Comparison of ENCODE assay signal across 19 cellular contexts in the genomic region with DNA sequence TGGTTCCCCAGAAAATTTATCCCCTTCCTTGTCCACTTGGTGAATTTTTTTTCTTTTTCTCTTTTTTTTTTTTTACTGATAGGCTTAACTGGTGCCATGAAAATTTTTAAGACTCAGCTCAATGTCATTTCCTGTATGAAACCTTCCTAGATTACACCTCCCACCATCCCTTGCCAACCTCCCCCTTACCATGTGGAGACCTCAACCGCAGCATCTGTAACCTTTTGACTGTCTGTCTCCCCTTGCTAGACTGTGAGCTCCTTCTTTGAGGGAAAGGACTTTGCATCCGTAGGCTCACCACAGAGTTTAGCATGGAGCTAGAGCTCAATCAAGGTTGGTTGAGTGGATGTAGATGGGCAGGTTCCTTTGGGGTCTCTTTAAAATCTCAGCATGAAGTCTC. TPM values are rescaled to one million over a fixed set of nuclear protein-coding genes. Genes with fewer than 3 reads are reported as not detected.
DNase-seq lines count a peak whose midpoint lies in the region; ATAC-seq and TF ChIP-seq lines count a peak whose summit lies in the region.
"Had no signal": no experiment of that assay in that cellular context is flagged by ENCODE, and none has a peak within 500 bp of the region (broad histone marks: within the 10 kb centered on the region; RNA-seq: fewer than 3 reads in every experiment).

No MANE protein-coding gene starts in this region.

- H3K27ac ChIP-seq in substantia nigra (ENCODE audit: low read depth, low read length, poor library complexity, severe bottlenecking) = no peak overlapping the region

- DNase-seq in activated CD4-positive, alpha-beta T cell treated with anti-CD3 and anti-CD28 coated beads for 48 hours = peak; percentile 4
- no peak for DNase-seq in activated CD4-positive, alpha-beta T cell treated with anti-CD3 and anti-CD28 coated beads, Interleukin-2, amount 10 ng/mL, durations not matched to agents 7 days and 5 days
- no peak for DNase-seq in activated naive CD8-positive, alpha-beta T cell treated with anti-CD3 and anti-CD28 coated beads, Interleukin-2, amount 50 U/mL, for 24 hours
- DNase-seq in activated naive CD8-positive, alpha-beta T cell treated with anti-CD3 and anti-CD28 coated beads for 36 hours = no peak
- DNase-seq in NCI-H226 (peak; percentile 10), HFFc6 (no peak), substantia nigra (lab: John Stamatoyannopoulos, UW) (no peak)
- no peak for DNase-seq in stimulated activated naive CD8-positive, alpha-beta T cell treated with anti-CD3 and anti-CD28 coated beads, Interleukin-15, amount 100 ng/mL, for 72 hours
- DNase-seq: 8988T; DMS79 treated with DMSO at 0.1 percent for 48 hours; GDM1; HCEC 1CT; NCI-H1694 treated with DMSO at 0.1 percent for 48 hours; NCI-H510A; NCI-H748 treated with DMSO at 0.1 percent for 48 hours; NK-92 treated with Interleukin-12 subunit alpha and Interleukin-12 subunit beta, amount 100 ng/mL, for 24 hours; Right ventricle myocardium superior had no signal

- no peaks in the 10 kb centered on the region for H3K36me3 Mint-ChIP-seq in activated CD4-positive, alpha-beta T cell treated with anti-CD3 and anti-CD28 coated beads, Interleukin-2, amount 10 ng/mL, durations not matched to agents 7 days and 5 days (ENCODE audit: low read depth)
- H3K36me3 Mint-ChIP-seq in activated naive CD8-positive, alpha-beta T cell treated with anti-CD3 and anti-CD28 coated beads, Interleukin-2, amount 50 U/mL, for 24 hours (ENCODE audit: low read depth) = no peaks in the 10 kb centered on the region
- no peaks in the 10 kb centered on the region for H3K36me3 Mint-ChIP-seq in activated naive CD8-positive, alpha-beta T cell treated with anti-CD3 and anti-CD28 coated beads for 36 hours
- H3K36me3 Mint-ChIP-seq in HFFc6 (ENCODE audit: low read depth) = no peaks in the 10 kb centered on the region
- H3K36me3 Mint-ChIP-seq: CD14-positive monocyte had no signal

- H3K27ac Mint-ChIP-seq in activated CD4-positive, alpha-beta T cell treated with anti-CD3 and anti-CD28 coated beads, Interleukin-2, amount 10 ng/mL, durations not matched to agents 7 days and 5 days = no peak overlapping the region
- H3K27ac Mint-ChIP-seq in activated naive CD8-positive, alpha-beta T cell treated with anti-CD3 and anti-CD28 coated beads, Interleukin-2, amount 50 U/mL, for 24 hours = no peak overlapping the region
- no peak overlapping the region for H3K27ac Mint-ChIP-seq in activated naive CD8-positive, alpha-beta T cell treated with anti-CD3 and anti-CD28 coated beads for 36 hours
- H3K27ac Mint-ChIP-seq in stimulated activated naive CD8-positive, alpha-beta T cell treated with anti-CD3 and anti-CD28 coated beads, Interleukin-15, amount 100 ng/mL, for 72 hours = no peak overlapping the region
- H3K27ac Mint-ChIP-seq in HFFc6 = no peak overlapping the region
- H3K27ac Mint-ChIP-seq: GM23338 had no signal

- peaks cover 47% of the 10 kb centered on the region for H3K27me3 Mint-ChIP-seq in activated CD4-positive, alpha-beta T cell treated with anti-CD3 and anti-CD28 coated beads, Interleukin-2, amount 10 ng/mL, durations not matched to agents 7 days and 5 days
- H3K27me3 Mint-ChIP-seq in activated naive CD8-positive, alpha-beta T cell treated with anti-CD3 and anti-CD28 coated beads, Interleukin-2, amount 50 U/mL, for 24 hours = peaks cover 28% of the 10 kb centered on the region
- H3K27me3 Mint-ChIP-seq in activated naive CD8-positive, alpha-beta T cell treated with anti-CD3 and anti-CD28 coated beads for 36 hours = peaks cover 22% of the 10 kb centered on the region
- peaks cover 41% of the 10 kb centered on the region for H3K27me3 Mint-ChIP-seq in stimulated activated naive CD8-positive, alpha-beta T cell treated with anti-CD3 and anti-CD28 coated beads, Interleukin-15, amount 100 ng/mL, for 72 hours
- peaks cover 3% of the 10 kb centered on the region for H3K27me3 Mint-ChIP-seq in HFFc6 (ENCODE audit: insufficient read depth)

- H3K4me3 Mint-ChIP-seq in activated CD4-positive, alpha-beta T cell treated with anti-CD3 and anti-CD28 coated beads, Interleukin-2, amount 10 ng/mL, durations not matched to agents 7 days and 5 days = no peak overlapping the region
- H3K4me3 Mint-ChIP-seq in activated naive CD8-positive, alpha-beta T cell treated with anti-CD3 and anti-CD28 coated beads, Interleukin-2, amount 50 U/mL, for 24 hours = no peak overlapping the region
- no peak overlapping the region for H3K4me3 Mint-ChIP-seq in activated naive CD8-positive, alpha-beta T cell treated with anti-CD3 and anti-CD28 coated beads for 36 hours
- H3K4me3 Mint-ChIP-seq in stimulated activated naive CD8-positive, alpha-beta T cell treated with anti-CD3 and anti-CD28 coated beads, Interleukin-15, amount 100 ng/mL, for 72 hours = no peak overlapping the region
- H3K4me3 Mint-ChIP-seq in HFFc6 = no peak overlapping the region
- H3K4me3 Mint-ChIP-seq: CD14-positive monocyte, GM23338 had no signal

- ATAC-seq in activated naive CD8-positive, alpha-beta T cell treated with anti-CD3 and anti-CD28 coated beads, Interleukin-2, amount 50 U/mL, for 24 hours = peak; percentile 59
- peak; percentile 74 for ATAC-seq in stimulated activated naive CD8-positive, alpha-beta T cell treated with anti-CD3 and anti-CD28 coated beads, Interleukin-15, amount 100 ng/mL, for 72 hours
- ATAC-seq: GM23338 had no signal

- H3K9me3 Mint-ChIP-seq in activated CD4-positive, alpha-beta T cell treated with anti-CD3 and anti-CD28 coated beads, Interleukin-2, amount 10 ng/mL, durations not matched to agents 7 days and 5 days = no peaks in the 10 kb centered on the region
- no peaks in the 10 kb centered on the region for H3K9me3 Mint-ChIP-seq in activated naive CD8-positive, alpha-beta T cell treated with anti-CD3 and anti-CD28 coated beads, Interleukin-2, amount 50 U/mL, for 24 hours
- H3K9me3 Mint-ChIP-seq in activated naive CD8-positive, alpha-beta T cell treated with anti-CD3 and anti-CD28 coated beads for 36 hours = no peaks in the 10 kb centered on the region
- no peaks in the 10 kb centered on the region for H3K9me3 Mint-ChIP-seq in stimulated activated naive CD8-positive, alpha-beta T cell treated with anti-CD3 and anti-CD28 coated beads, Interleukin-15, amount 100 ng/mL, for 72 hours
- no peaks in the 10 kb centered on the region for H3K9me3 Mint-ChIP-seq in HFFc6
- H3K9me3 Mint-ChIP-seq: GM23338 had no signal

- POLR2A ChIA-PET in activated CD4-positive, alpha-beta T cell treated with anti-CD3 and anti-CD28 coated beads, Interleukin-2, amount 10 ng/mL, durations not matched to agents 7 days and 5 days (lab: Charles Lee) = interaction anchor here (0.6 kb wide), 1 partner anchor 25 kb away, joined by 6 read pairs; no protein-coding TSS in a partner anchor

- no peak for TF ChIP-seq CTCF in HFFc6 (IDR thresholded peaks at IDR 0.05)

- H3K4me1 Mint-ChIP-seq in activated CD4-positive, alpha-beta T cell treated with anti-CD3 and anti-CD28 coated beads, Interleukin-2, amount 10 ng/mL, durations not matched to agents 7 days and 5 days = peaks cover 6% of the 10 kb centered on the region
- peaks cover 12% of the 10 kb centered on the region for H3K4me1 Mint-ChIP-seq in activated naive CD8-positive, alpha-beta T cell treated with anti-CD3 and anti-CD28 coated beads, Interleukin-2, amount 50 U/mL, for 24 hours
- H3K4me1 Mint-ChIP-seq in activated naive CD8-positive, alpha-beta T cell treated with anti-CD3 and anti-CD28 coated beads for 36 hours = peaks cover 9% of the 10 kb centered on the region
- H3K4me1 Mint-ChIP-seq in stimulated activated naive CD8-positive, alpha-beta T cell treated with anti-CD3 and anti-CD28 coated beads, Interleukin-15, amount 100 ng/mL, for 72 hours = peaks cover 20% of the 10 kb centered on the region
- H3K4me1 Mint-ChIP-seq in HFFc6 (ENCODE audit: low read depth) = peaks cover 33% of the 10 kb centered on the region

- CTCF ChIA-PET in activated CD4-positive, alpha-beta T cell treated with anti-CD3 and anti-CD28 coated beads, Interleukin-2, amount 10 ng/mL, durations not matched to agents 7 days and 5 days (lab: Charles Lee) = no interaction called here

RNA-seq across cellular contexts. Expression of gene PGRMC1, which starts 5.2 kb away (rescaled TPM):
- 10 to 100 TPM; 29.8 to 30.1 TPM for total RNA-seq in activated CD4-positive, alpha-beta T cell treated with anti-CD3 and anti-CD28 coated beads, Interleukin-2, amount 10 ng/mL, durations not matched to agents 7 days and 5 days
- 10 to 100 TPM; 48.2 to 49.3 TPM for total RNA-seq in activated naive CD8-positive, alpha-beta T cell treated with anti-CD3 and anti-CD28 coated beads for 36 hours
- 100 to 1,000 TPM; 145 to 161 (median 151) TPM for total RNA-seq in HFFc6 (2021; fragmentation: NEBNext Ultra II Directional; extraction: Animal tissue kit (Norgen Biotek cat#: 25700))

Comparison
In these comparisons a context has a peak if more than half of its experiments do, and no peak if none do; other contexts are left out.
1. DNase-seq: peak in activated CD4-positive, alpha-beta T cell treated with anti-CD3 and anti-CD28 coated beads for 48 hours (single experiment) and NCI-H226 (single experiment); none in activated CD4-positive, alpha-beta T cell treated with anti-CD3 and anti-CD28 coated beads, Interleukin-2, amount 10 ng/mL, durations not matched to agents 7 days and 5 days (single experiment), activated naive CD8-positive, alpha-beta T cell treated with anti-CD3 and anti-CD28 coated beads, Interleukin-2, amount 50 U/mL, for 24 hours (single experiment), activated naive CD8-positive, alpha-beta T cell treated with anti-CD3 and anti-CD28 coated beads for 36 hours (single experiment), stimulated activated naive CD8-positive, alpha-beta T cell treated with anti-CD3 and anti-CD28 coated beads, Interleukin-15, amount 100 ng/mL, for 72 hours (0 of 2), HFFc6 (single experiment) and substantia nigra (0 of 49).